11 cellular contexts compared by ENCODE assay signal in genomic region chr22:19663821-19664325, GRCh38. TPM values are rescaled to one million over a fixed set of nuclear protein-coding genes. Genes with fewer than 3 reads are reported as not detected.
A peak's percentile ranks its signal among the peaks of the same experiment; 100 is the strongest.
DNase-seq lines count a peak whose midpoint lies in the region; ATAC-seq and TF ChIP-seq lines count a peak whose summit lies in the region.
"Had no signal": no experiment of that assay in that cellular context is flagged by ENCODE, and none has a peak within 500 bp of the region (broad histone marks: within the 10 kb centered on the region; RNA-seq: fewer than 3 reads in every experiment).

No MANE protein-coding gene starts in this region.

- H3K4me1 Mint-ChIP-seq in brain, result peaks cover 62% of the 10 kb centered on the region
- peaks cover 52% of the 10 kb centered on the region for H3K4me1 Mint-ChIP-seq in nephron

- peaks cover 0 to 3% (median 0%) of the 10 kb centered on the region in 5 experiments for H3K9me3 Mint-ChIP-seq in brain
- H3K9me3 Mint-ChIP-seq in nephron, result no peaks in the 10 kb centered on the region
- H3K9me3 Mint-ChIP-seq: natural killer cell treated with Interleukin-12 subunit alpha and Interleukin-12 subunit beta and Interleukin-15 and Interleukin-18, amount 100 ng/mL, for 72 hours had no signal

- peak overlapping the region; percentile 60 to 96 (median 80) for H3K27ac Mint-ChIP-seq in brain
- peak overlapping the region; percentile 53 to 86 (median 61) for H3K27ac Mint-ChIP-seq in nephron
- H3K27ac Mint-ChIP-seq: natural killer cell treated with Interleukin-12 subunit alpha and Interleukin-12 subunit beta and Interleukin-15 and Interleukin-18, amount 100 ng/mL, for 72 hours had no signal

- H3K27me3 Mint-ChIP-seq in brain (peaks cover 3% of the 10 kb centered on the region), nephron (ENCODE audit: low read depth) (peaks cover 16% of the 10 kb centered on the region)

- TF ChIP-seq CTCF in brain (conservative IDR thresholded peaks at IDR 0.05), result no peak
- TF ChIP-seq CTCF in nephron (IDR thresholded peaks at IDR 0.05; ENCODE audit: unreplicated experiment in 3 of 3), result no peak

- DNase-seq in COR-L47 (lab: John Stamatoyannopoulos, UW), result peak; percentile 30
- peak; percentile 39 to 59 for DNase-seq in NCI-H2081 (lab: John Stamatoyannopoulos, UW)
- no peak for DNase-seq in activated CD4-positive, alpha-beta T cell treated with anti-CD3 and anti-CD28 coated beads, Interleukin-2, amount 50 U/mL, for 4 hours
- DNase-seq in NCI-H1930 (lab: John Stamatoyannopoulos, UW), result no peak
- no peak for DNase-seq in HuH-7.5 (ENCODE audit: low spot score)
- DNase-seq: activated effector memory CD4-positive, alpha-beta T cell treated with anti-CD3 and anti-CD28 coated beads, Interleukin-2, amount 50 U/mL, for 16 hours; DND-41 had no signal

- H3K36me3 Mint-ChIP-seq in brain, result no peaks in the 10 kb centered on the region
- H3K36me3 Mint-ChIP-seq in nephron (ENCODE audit: low read depth), result no peaks in the 10 kb centered on the region
- H3K36me3 Mint-ChIP-seq: natural killer cell treated with Interleukin-12 subunit alpha and Interleukin-12 subunit beta and Interleukin-15 and Interleukin-18, amount 100 ng/mL, for 72 hours had no signal

- H3K4me3 Mint-ChIP-seq in brain, result peak overlapping the region; percentile 22 to 66 (median 65)
- peak overlapping the region; percentile 28 to 50 (median 29) for H3K4me3 Mint-ChIP-seq in nephron
- H3K4me3 Mint-ChIP-seq: natural killer cell treated with Interleukin-12 subunit alpha and Interleukin-12 subunit beta and Interleukin-15 and Interleukin-18, amount 100 ng/mL, for 72 hours had no signal

- no peak for ATAC-seq in GM19397 (IDR thresholded peaks at IDR 0.05; ENCODE audit: unreplicated experiment)
- ATAC-seq: natural killer cell treated with Interleukin-12 subunit alpha and Interleukin-12 subunit beta and Interleukin-15 and Interleukin-18, amount 100 ng/mL, for 72 hours had no signal

RNA-seq across cellular contexts. Expression of gene SEPTIN5, which starts 50.4 kb away (rescaled TPM):
- polyA plus RNA-seq in brain (ENCODE audit: insufficient read depth, low read depth, low replicate concordance), result 290 TPM

RNA-seq across cellular contexts. Expression of gene GP1BB, which starts 59.5 kb away (rescaled TPM):
- polyA plus RNA-seq in brain (ENCODE audit: insufficient read depth, low read depth, low replicate concordance), result 46.2 TPM

Comparison
In these comparisons a context has a peak if more than half of its experiments do, and no peak if none do; other contexts are left out.
1. DNase-seq: peak in COR-L47 (single experiment) and NCI-H2081 (2 of 2); none in activated CD4-positive, alpha-beta T cell treated with anti-CD3 and anti-CD28 coated beads, Interleukin-2, amount 50 U/mL, for 4 hours (0 of 2), NCI-H1930 (0 of 2) and HuH-7.5 (single experiment).